In the genomic region with DNA sequence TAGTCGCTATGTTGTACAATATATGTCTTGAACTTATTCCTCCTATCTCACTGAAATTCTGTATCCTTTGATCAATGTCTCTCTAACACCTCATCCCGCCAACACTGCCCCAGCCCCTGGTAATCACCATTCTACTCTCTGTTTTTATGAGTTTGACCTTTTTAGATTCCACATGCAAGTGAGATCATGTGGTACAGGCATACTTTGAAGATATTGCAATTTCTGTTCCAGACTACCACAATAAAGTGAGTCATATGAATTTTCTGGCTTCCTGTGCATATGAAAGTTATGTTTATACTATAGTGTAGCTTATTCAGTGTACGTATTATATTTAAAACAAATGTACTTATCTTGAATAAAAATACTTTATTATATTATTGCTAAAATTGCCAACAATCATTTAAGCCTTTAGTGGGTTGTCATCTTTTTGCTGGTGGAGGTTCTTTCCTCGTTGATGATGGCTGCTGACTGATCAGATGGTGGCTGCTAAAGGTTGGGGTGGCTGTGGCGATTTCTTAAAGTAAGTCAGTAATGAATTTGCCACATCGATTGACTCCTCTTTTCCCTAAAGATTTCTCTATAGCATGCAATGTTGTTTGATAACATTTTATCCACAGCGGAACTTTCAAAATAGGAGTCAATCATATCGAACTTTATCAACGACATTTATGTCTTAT, we compare ENCODE assay signal across 14 cellular contexts.
DNase-seq lines count a peak whose midpoint lies in the region; ATAC-seq and TF ChIP-seq lines count a peak whose summit lies in the region.
"Had no signal": no experiment of that assay in that cellular context is flagged by ENCODE, and none has a peak within 500 bp of the region (broad histone marks: within the 10 kb centered on the region; RNA-seq: fewer than 3 reads in every experiment).

No MANE protein-coding gene starts in this region.

- ATAC-seq in GM21737 (IDR thresholded peaks at IDR 0.05; ENCODE audit: unreplicated experiment), result no peak
- ATAC-seq in GM21529 (IDR thresholded peaks at IDR 0.05; ENCODE audit: unreplicated experiment), result no peak
- no peak for ATAC-seq in GM18498 (IDR thresholded peaks at IDR 0.05; ENCODE audit: unreplicated experiment)

- H3K4me3 ChIP-seq in choroid plexus epithelial cell (ENCODE audit: low read depth, low read length), result no peak overlapping the region
- H3K4me3 ChIP-seq: smooth muscle cell had no signal

- peak; percentile 43 for DNase-seq in activated CD8-positive, alpha-beta memory T cell treated with anti-CD3 and anti-CD28 coated beads, Interleukin-2, amount 50 U/mL, for 4 hours
- DNase-seq in activated CD8-positive, alpha-beta memory T cell treated with anti-CD3 and anti-CD28 coated beads for 24 hours, result no peak
- peak; percentile 54 for DNase-seq in NCI-H226
- DNase-seq in choroid plexus epithelial cell (ENCODE audit: low read depth), result peak; percentile 81
- peak; percentile 48 for DNase-seq in pulmonary artery endothelial cell (ENCODE audit: low read depth, low spot score)
- DNase-seq: cerebellar nuclear complex, DMS53, Kasumi-1, mesenchymal stem cell, SHP77 treated with DMSO at 0.1 percent for 48 hours had no signal

- TF ChIP-seq CTCF in choroid plexus epithelial cell (conservative IDR thresholded peaks at IDR 0.05; ENCODE audit: low read depth, low read length), result no peak
